Comparison of ENCODE assay signal across 1 cellular context in genomic region chr3:170044795-170045244, GRCh38.
TF ChIP-seq lines count a peak whose summit lies in the region.

No MANE protein-coding gene starts in this region.

TF ChIP-seq in GM12878, 131 proteins besides CTCF, POLR2A, EP300 and RAD21 (continued from another document and continues in another):
- TF ChIP-seq PRDM15 (CRISPR knock-in tag; IDR thresholded peaks at IDR 0.05), result no peak
- TF ChIP-seq KLF5 (IDR thresholded peaks at IDR 0.05; ENCODE audit: partially characterized antibody), result no peak
- TF ChIP-seq ZBTB40 (IDR thresholded peaks at IDR 0.05; ENCODE audit: borderline replicate concordance), result no peak
- TF ChIP-seq ZNF274 (IDR thresholded peaks at IDR 0.05; ENCODE audit: insufficient read depth, insufficient read length), result no peak
- peak in 1 of 2 experiments; percentile 95; a peak in 2 of 4 replicates for TF ChIP-seq ETV6 (conservative IDR thresholded peaks at IDR 0.05 in 1 of 2, IDR thresholded peaks at IDR 0.05 in 1 of 2; ENCODE audit: borderline replicate concordance in 1 of 2, low read depth in 1 of 2)
- no peak for TF ChIP-seq NRF1 (conservative IDR thresholded peaks at IDR 0.05; ENCODE audit: low read depth, low read length)
- TF ChIP-seq BACH1 (IDR thresholded peaks at IDR 0.05; ENCODE audit: borderline replicate concordance), result peak; percentile 74; the same call in 1 of the 2 replicates
- TF ChIP-seq NFXL1 (IDR thresholded peaks at IDR 0.05; ENCODE audit: borderline replicate concordance), result no peak
- TF ChIP-seq PBX3 (IDR thresholded peaks at IDR 0.05; ENCODE audit: insufficient replicate concordance, low read depth, low read length), result peak; percentile 65
- peak; percentile 62; the same call in 1 of the 2 replicates for TF ChIP-seq TARDBP (IDR thresholded peaks at IDR 0.05; ENCODE audit: borderline replicate concordance)
- TF ChIP-seq MEF2A (IDR thresholded peaks at IDR 0.05; ENCODE audit: insufficient read depth, low read depth, low read length), result peak; percentile 79
- TF ChIP-seq TCF3 (IDR thresholded peaks at IDR 0.05; ENCODE audit: borderline replicate concordance, insufficient read depth, low read depth, low read length), result peak; percentile 78; the same call in 1 of the 2 replicates
- TF ChIP-seq IKZF2 (IDR thresholded peaks at IDR 0.05), result peak; percentile 97 to 98
- TF ChIP-seq PKNOX1 (IDR thresholded peaks at IDR 0.05), result peak; percentile 75
- TF ChIP-seq IRF4 (IDR thresholded peaks at IDR 0.05; ENCODE audit: low read depth, low read length), result peak; percentile 89
- peak; percentile 97 for TF ChIP-seq EED (IDR thresholded peaks at IDR 0.05; ENCODE audit: low read depth)
- TF ChIP-seq IRF5 (IDR thresholded peaks at IDR 0.05; ENCODE audit: borderline replicate concordance), result no peak
- TF ChIP-seq NR2F1 (conservative IDR thresholded peaks at IDR 0.05), result peak; percentile 45; the same call in 1 of the 2 replicates
- TF ChIP-seq CREM (IDR thresholded peaks at IDR 0.05; ENCODE audit: low read depth), result peak; percentile 77; the same call in 1 of the 2 replicates
- TF ChIP-seq RELB (IDR thresholded peaks at IDR 0.05; ENCODE audit: low read depth), result peak; percentile 89
- TF ChIP-seq BHLHE40 (IDR thresholded peaks at IDR 0.05; ENCODE audit: borderline replicate concordance in 1 of 2, low read depth in 2 of 2, low read length in 1 of 2), result peak; percentile 89 to 90
- TF ChIP-seq MEF2B (IDR thresholded peaks at IDR 0.05; ENCODE audit: partially characterized antibody, poor library complexity, severe bottlenecking), result peak; percentile 55
- peak; percentile 63; the same call in 1 of the 2 replicates for TF ChIP-seq MYB (IDR thresholded peaks at IDR 0.05; ENCODE audit: borderline replicate concordance, low read depth, low read length)
- TF ChIP-seq STAT3 (IDR thresholded peaks at IDR 0.05; ENCODE audit: low read depth, low read length), result 0 out of 2 replicates have a peak, but pooled peaks have one; percentile 13
- no peak for TF ChIP-seq BCLAF1 (IDR thresholded peaks at IDR 0.05)
- no peak for TF ChIP-seq NBN (IDR thresholded peaks at IDR 0.05)
- TF ChIP-seq CHD2 (IDR thresholded peaks at IDR 0.05; ENCODE audit: borderline replicate concordance, low read depth, low read length), result peak; percentile 62; the same call in 1 of the 2 replicates
- no peak for TF ChIP-seq USF2 (IDR thresholded peaks at IDR 0.05; ENCODE audit: borderline replicate concordance, low read depth, low read length)
- TF ChIP-seq PAX5 (IDR thresholded peaks at IDR 0.05; ENCODE audit: borderline replicate concordance, low read depth, low read length), result peak; percentile 86; the same call in 1 of the 2 replicates
- no peak for TF ChIP-seq TAF1 (IDR thresholded peaks at IDR 0.05; ENCODE audit: borderline replicate concordance, low read depth, low read length)
- peak; percentile 77; the same call in 1 of the 2 replicates for TF ChIP-seq ATF7 (IDR thresholded peaks at IDR 0.05; ENCODE audit: low read depth)
- TF ChIP-seq SREBF1 (IDR thresholded peaks at IDR 0.05; ENCODE audit: low read length), result no peak
- TF ChIP-seq YBX1 (IDR thresholded peaks at IDR 0.05), result no peak
- no peak for TF ChIP-seq ZBTB33 (IDR thresholded peaks at IDR 0.05)
- TF ChIP-seq GABPA (IDR thresholded peaks at IDR 0.05; ENCODE audit: low read depth), result no peak
- TF ChIP-seq ZBED1 (IDR thresholded peaks at IDR 0.05; ENCODE audit: borderline replicate concordance), result peak; percentile 63; the same call in 1 of the 2 replicates
- TF ChIP-seq EZH2 (IDR thresholded peaks at IDR 0.05; ENCODE audit: borderline replicate concordance, control insufficient read depth, low read depth, low read length), result no peak
- TF ChIP-seq ZNF207 (IDR thresholded peaks at IDR 0.05; ENCODE audit: borderline replicate concordance), result no peak
- TF ChIP-seq HDGF (IDR thresholded peaks at IDR 0.05), result no peak
